In the genomic region with DNA sequence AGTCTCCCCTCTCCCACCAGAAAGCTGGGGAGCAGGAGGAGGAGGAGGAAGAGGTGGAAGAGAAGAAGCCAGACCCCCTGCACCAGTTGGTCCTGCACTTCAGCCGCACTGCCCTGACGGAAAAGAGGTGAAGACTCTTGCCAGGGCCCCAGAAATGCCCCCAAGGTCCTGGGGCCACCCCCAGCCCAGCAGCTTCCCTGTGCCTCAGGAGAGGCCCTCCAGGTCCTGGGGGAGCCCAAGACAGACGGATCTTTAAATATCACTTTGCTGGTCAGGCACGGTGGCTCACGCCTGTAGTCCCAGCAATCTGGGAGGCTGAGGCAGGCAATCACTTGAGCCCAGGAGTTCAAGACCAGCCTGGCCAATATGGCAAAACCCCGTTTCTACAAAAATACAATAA, we compare ENCODE assay signal across 17 cellular contexts.
DNase-seq lines count a peak whose midpoint lies in the region; ATAC-seq, FAIRE-seq and TF ChIP-seq lines count a peak whose summit lies in the region.
"Had no signal": no experiment of that assay in that cellular context is flagged by ENCODE, and none has a peak within 500 bp of the region (broad histone marks: within the 10 kb centered on the region; RNA-seq: fewer than 3 reads in every experiment).

No MANE protein-coding gene starts in this region.

- no peak overlapping the region; the same call in 1 of the 2 replicates for H3K4me3 ChIP-seq in H7 (ENCODE audit: insufficient read depth, low read depth, low read length)
- H3K4me3 ChIP-seq in PC-9 = no peak overlapping the region
- no peak overlapping the region for H3K4me3 ChIP-seq in kidney (ENCODE audit: low read length in 2 of 2)
- H3K4me3 ChIP-seq in neural progenitor cell = no peak overlapping the region
- no peak overlapping the region for H3K4me3 ChIP-seq in MG63
- H3K4me3 ChIP-seq: BLaER1, HAP-1 had no signal

- POLR2A ChIA-PET in PC-9 (lab: Charles Lee; ENCODE audit: unreplicated experiment) = no interaction called here

- no peaks in the 10 kb centered on the region for H3K9me2 ChIP-seq in PC-9 (ENCODE audit: insufficient read depth)

- peak overlapping the region; percentile 63 for H3K27ac Mint-ChIP-seq in neural progenitor cell

- intact Hi-C loops in PC-9 (cut with micrococcal nuclease; ENCODE audit: unreplicated experiment) (no loop called here), kidney (cut with DNase I) (no loop called here)

- H3K4me2 ChIP-seq in PC-9 = peak overlapping the region; percentile 57
- H3K4me2 ChIP-seq in neural progenitor cell = no peak overlapping the region
- H3K4me2 ChIP-seq: BLaER1 had no signal

- H3K4me1 Mint-ChIP-seq in neural progenitor cell = peaks cover 6% of the 10 kb centered on the region

- TF ChIP-seq POLR2A in erythroblast (IDR thresholded peaks at IDR 0.05; ENCODE audit: low read length) = no peak

- no peaks in the 10 kb centered on the region for H3K9me3 Mint-ChIP-seq in neural progenitor cell

- BruUV-seq in PC-9 (replicated peaks; lab: Mats Ljungman, UMichigan) = no TSS peak

- H3K27me3 Mint-ChIP-seq in neural progenitor cell (ENCODE audit: insufficient read depth, low read depth) = peaks cover 8% of the 10 kb centered on the region
- H3K27me3 Mint-ChIP-seq: CD4-positive, alpha-beta memory T cell had no signal

- H3K9me3 ChIP-seq in PC-9 (ENCODE audit: insufficient read depth, low read depth) = no peaks in the 10 kb centered on the region
- no peaks in the 10 kb centered on the region for H3K9me3 ChIP-seq in kidney (ENCODE audit: control insufficient read depth in 1 of 2, low read length in 2 of 2)
- H3K9me3 ChIP-seq in neural progenitor cell (ENCODE audit: low read depth) = no peaks in the 10 kb centered on the region
- H3K9me3 ChIP-seq in MG63 = no peaks in the 10 kb centered on the region
- H3K9me3 ChIP-seq: BLaER1, HAP-1 had no signal

- H3K4me1 ChIP-seq in PC-9 (replicated peaks; ENCODE audit: insufficient read depth) (no peaks in the 10 kb centered on the region), kidney (ENCODE audit: control insufficient read depth in 1 of 2, insufficient read depth in 1 of 2, low read depth in 1 of 2, low read length in 2 of 2) (no peaks in the 10 kb centered on the region), neural progenitor cell (no peaks in the 10 kb centered on the region)

- DNase-seq in H7 (peak; percentile 17), PC-9 (no peak), kidney (peak; percentile 21), neural progenitor cell (ENCODE audit: low spot score) (no peak), MG63 (no peak), NCI-H774 (lab: John Stamatoyannopoulos, UW) (no peak), erythroblast (lab: John Stamatoyannopoulos, UW) (no peak)
- DNase-seq: 8988T; Calu3; CD4-positive, alpha-beta memory T cell; DMS79 treated with DMSO at 0.1 percent for 48 hours; GF-D8 had no signal

- TF ChIP-seq CTCF in PC-9 (conservative IDR thresholded peaks at IDR 0.05) (no peak), kidney (IDR thresholded peaks at IDR 0.05; ENCODE audit: borderline replicate concordance, extremely low read depth, insufficient read depth) (no peak), neural progenitor cell (IDR thresholded peaks at IDR 0.05) (no peak)

- H3K27ac ChIP-seq in PC-9 (no peak overlapping the region), kidney (ENCODE audit: low read depth in 2 of 2, low read length in 2 of 2) (no peak overlapping the region), neural progenitor cell (no peak overlapping the region)
- H3K27ac ChIP-seq: BLaER1 had no signal

- CTCF ChIA-PET in PC-9 (lab: Charles Lee) = interaction anchor here (0.5 kb wide), 1 partner anchor 126 kb away, joined by 4 read pairs; a partner anchor contains a TSS

- H3K9ac ChIP-seq in kidney (ENCODE audit: low read length in 2 of 2) (no peak overlapping the region), neural progenitor cell (no peak overlapping the region)
- H3K9ac ChIP-seq: BLaER1 had no signal

- no peak for FAIRE-seq in kidney (lab: Jason Lieb, UNC)
- FAIRE-seq: H1 had no signal

- H4K20me1 ChIP-seq in PC-9 (ENCODE audit: insufficient read depth) (no peaks in the 10 kb centered on the region), neural progenitor cell (ENCODE audit: low read depth) (no peaks in the 10 kb centered on the region)
- H4K20me1 ChIP-seq: BLaER1 had no signal

- no peaks in the 10 kb centered on the region for H3K36me3 Mint-ChIP-seq in neural progenitor cell
- H3K36me3 Mint-ChIP-seq: CD14-positive monocyte; CD4-positive, alpha-beta memory T cell had no signal

- no peaks in the 10 kb centered on the region; the same call in none of the 2 replicates for H3K36me3 ChIP-seq in H7 (replicated peaks; ENCODE audit: control insufficient read depth, insufficient read depth, low read length)
- H3K36me3 ChIP-seq in PC-9 (ENCODE audit: low read depth) = no peaks in the 10 kb centered on the region
- H3K36me3 ChIP-seq in kidney (ENCODE audit: control insufficient read depth in 1 of 2, insufficient read depth in 2 of 2, low read length in 2 of 2) = no peaks in the 10 kb centered on the region
- no peaks in the 10 kb centered on the region for H3K36me3 ChIP-seq in neural progenitor cell
- H3K36me3 ChIP-seq in MG63 = no peaks in the 10 kb centered on the region
- H3K36me3 ChIP-seq: BLaER1, HAP-1 had no signal

- ATAC-seq in GM21717 (IDR thresholded peaks at IDR 0.05; ENCODE audit: unreplicated experiment) = no peak

- no peak overlapping the region for H2AFZ ChIP-seq in PC-9
- no peak overlapping the region for H2AFZ ChIP-seq in neural progenitor cell (replicated peaks)

- no peaks in the 10 kb centered on the region for H3F3A ChIP-seq in PC-9 (ENCODE audit: insufficient read depth, low read depth)
- no peaks in the 10 kb centered on the region for H3F3A ChIP-seq in neural progenitor cell (ENCODE audit: low read depth)

- H3K4me3 Mint-ChIP-seq in neural progenitor cell = no peak overlapping the region

- H3K79me2 ChIP-seq in PC-9 (ENCODE audit: low read depth) = no peaks in the 10 kb centered on the region
- no peaks in the 10 kb centered on the region for H3K79me2 ChIP-seq in neural progenitor cell (ENCODE audit: low read depth)

- H3K27me3 ChIP-seq in H7 (ENCODE audit: control insufficient read depth, insufficient read depth, low read length) (no peaks in the 10 kb centered on the region), PC-9 (ENCODE audit: insufficient read depth, low read depth) (0 out of 2 replicates have a peak, but pooled peaks cover 3% of the 10 kb centered on the region), neural progenitor cell (no peaks in the 10 kb centered on the region), MG63 (peaks cover 24% of the 10 kb centered on the region; the same call in 1 of the 2 replicates)
- H3K27me3 ChIP-seq: BLaER1 had no signal

Comparison
In these comparisons a context has a peak if more than half of its experiments do, and no peak if none do; other contexts are left out.
1. DNase-seq: peak in H7 (single experiment) and kidney (single experiment); none in PC-9 (0 of 2), neural progenitor cell (single experiment), MG63 (single experiment), NCI-H774 (single experiment) and erythroblast (0 of 2).